In genomic region chr1:20475002-20475401, GRCh38 we compare ENCODE assay signal across 21 cellular contexts.
"Had no signal": no experiment of that assay in that cellular context is flagged by ENCODE, and none has a peak within 500 bp of the region (broad histone marks: within the 10 kb centered on the region; RNA-seq: fewer than 3 reads in every experiment).

No MANE protein-coding gene starts in this region.

- H3K27ac Mint-ChIP-seq: activated B cell treated with CpG ODN at 0.5 μM for 24 hours; activated CD4-positive, alpha-beta memory T cell treated with anti-CD3 and anti-CD28 coated beads for 36 hours; activated naive CD4-positive, alpha-beta T cell treated with anti-CD3 and anti-CD28 coated beads, Interleukin-2, amount 50 U/mL, for 72 hours; activated T-helper 1 cell treated with anti-CD3 and anti-CD28 coated beads, Interleukin-12 subunit alpha, Interleukin-12 subunit beta, Interleukin-2, Interleukin-4 antibody, amounts not matched to agents 30 ng/mL and 10 ng/mL and 1 ng/mL, durations not matched to agents 14 hours and 24 hours and 36 hours; effector memory CD8-positive, alpha-beta T cell; immature natural killer cell; naive thymus-derived CD4-positive, alpha-beta T cell; progenitor cell of endocrine pancreas; stimulated activated naive CD8-positive, alpha-beta T cell treated with anti-CD3 and anti-CD28 coated beads, Interleukin-15, Interleukin-2, amounts not matched to agents 100 ng/mL and 50 ng/mL, for 24 hours had no signal

- H3K27me3 ChIP-seq: adrenal gland had no signal

- H3K9me3 Mint-ChIP-seq: activated B cell treated with CpG ODN at 0.5 μM for 24 hours; activated CD4-positive, alpha-beta memory T cell treated with anti-CD3 and anti-CD28 coated beads for 36 hours; activated naive CD4-positive, alpha-beta T cell treated with anti-CD3 and anti-CD28 coated beads, Interleukin-2, amount 50 U/mL, for 72 hours; activated T-helper 1 cell treated with anti-CD3 and anti-CD28 coated beads, Interleukin-12 subunit alpha, Interleukin-12 subunit beta, Interleukin-2, Interleukin-4 antibody, amounts not matched to agents 30 ng/mL and 10 ng/mL and 1 ng/mL, durations not matched to agents 14 hours and 24 hours and 36 hours; effector memory CD8-positive, alpha-beta T cell; immature natural killer cell; naive thymus-derived CD4-positive, alpha-beta T cell; stimulated activated naive CD8-positive, alpha-beta T cell treated with anti-CD3 and anti-CD28 coated beads, Interleukin-15, Interleukin-2, amounts not matched to agents 100 ng/mL and 50 ng/mL, for 24 hours had no signal

- H3K36me3 ChIP-seq: adrenal gland, esophagus squamous epithelium, heart right ventricle, suprapubic skin, upper lobe of left lung had no signal

- H3K4me3 Mint-ChIP-seq: activated B cell treated with CpG ODN at 0.5 μM for 24 hours; activated CD4-positive, alpha-beta memory T cell treated with anti-CD3 and anti-CD28 coated beads for 36 hours; activated T-helper 1 cell treated with anti-CD3 and anti-CD28 coated beads, Interleukin-12 subunit alpha, Interleukin-12 subunit beta, Interleukin-2, Interleukin-4 antibody, amounts not matched to agents 30 ng/mL and 10 ng/mL and 1 ng/mL, durations not matched to agents 14 hours and 24 hours and 36 hours; effector memory CD8-positive, alpha-beta T cell; immature natural killer cell; naive thymus-derived CD4-positive, alpha-beta T cell; stimulated activated naive CD8-positive, alpha-beta T cell treated with anti-CD3 and anti-CD28 coated beads, Interleukin-15, Interleukin-2, amounts not matched to agents 100 ng/mL and 50 ng/mL, for 24 hours had no signal

- H3K9me3 ChIP-seq: adrenal gland, esophagus squamous epithelium, heart right ventricle, suprapubic skin, upper lobe of left lung had no signal

- ATAC-seq: activated naive CD4-positive, alpha-beta T cell treated with anti-CD3 and anti-CD28 coated beads, Interleukin-2, amount 50 U/mL, for 72 hours; effector memory CD8-positive, alpha-beta T cell; heart right ventricle; left ventricle myocardium superior; naive thymus-derived CD4-positive, alpha-beta T cell had no signal

- H3K27me3 Mint-ChIP-seq: progenitor cell of endocrine pancreas had no signal

- H3K4me1 Mint-ChIP-seq: immature natural killer cell had no signal

- H3K27ac ChIP-seq: esophagus squamous epithelium, heart right ventricle, suprapubic skin, upper lobe of left lung had no signal

- H3K4me3 ChIP-seq: adrenal gland, esophagus squamous epithelium, heart right ventricle, suprapubic skin, upper lobe of left lung had no signal

- DNase-seq: activated B cell treated with CpG ODN at 0.5 μM for 24 hours; activated CD4-positive, alpha-beta memory T cell treated with anti-CD3 and anti-CD28 coated beads for 36 hours; activated CD4-positive, alpha-beta T cell treated with anti-CD3 and anti-CD28 coated beads for 4 hours; activated gamma-delta T cell treated with Interleukin-2 at 50 U/mL for 16 hours; activated T-cell treated with anti-CD3 and anti-CD28 coated beads for 4 hours; dermis blood vessel endothelial cell; effector memory CD8-positive, alpha-beta T cell; esophagus squamous epithelium; heart right ventricle; immature natural killer cell; kidney glomerular epithelial cell; left ventricle myocardium superior; naive thymus-derived CD4-positive, alpha-beta T cell; stimulated activated CD4-positive, alpha-beta T cell treated with anti-CD3 and anti-CD28 coated beads, Interleukin-2, amount 100 ng/mL, for 24 hours had no signal

- H3K36me3 Mint-ChIP-seq: activated CD4-positive, alpha-beta memory T cell treated with anti-CD3 and anti-CD28 coated beads for 36 hours; activated naive CD4-positive, alpha-beta T cell treated with anti-CD3 and anti-CD28 coated beads, Interleukin-2, amount 50 U/mL, for 72 hours; immature natural killer cell; naive thymus-derived CD4-positive, alpha-beta T cell had no signal
